In genomic region chr9:114156658-114157421, GRCh38 we compare ENCODE assay signal across 8 cellular contexts. TPM values are rescaled to one million over a fixed set of nuclear protein-coding genes. Genes with fewer than 3 reads are reported as not detected.
DNase-seq lines count a peak whose midpoint lies in the region; ATAC-seq, FAIRE-seq and TF ChIP-seq lines count a peak whose summit lies in the region.

No MANE protein-coding gene starts in this region.

- H3K79me2 ChIP-seq in HepG2 (ENCODE audit: insufficient read depth, low read length): peaks cover 70% of the 10 kb centered on the region

- H3K4me1 Mint-ChIP-seq in T-helper 2 cell treated with Interferon-gamma antibody and Interleukin-4, amounts not matched to agents 5 μg/mL and 100 μg/mL, for 36 hours (ENCODE audit: low read depth): peaks cover 7% of the 10 kb centered on the region

- TF ChIP-seq EP300 in HepG2 (IDR thresholded peaks at IDR 0.05; ENCODE audit: low read depth in 2 of 2, low read length in 2 of 2) (no peak), HepG2 (CRISPR knock-in tag; IDR thresholded peaks at IDR 0.05; ENCODE audit: borderline replicate concordance) (no peak)

- ATAC-seq in HepG2: peak; percentile 48

- no peaks in the 10 kb centered on the region for H3K9me3 ChIP-seq in HepG2 (ENCODE audit: low read length)

- H3K4me3 ChIP-seq in HepG2 (replicated peaks in 1 of 3; ENCODE audit: insufficient read depth in 1 of 3, low read depth in 2 of 3, low read length in 3 of 3): peak overlapping the region; percentile 78 to 100 (median 94)

- POLR2A ChIA-PET in HepG2 (lab: Yijun Ruan, JAX): interaction anchor here (1.0 to 13.2 kb wide), 6 partner anchors 17 to 75 kb away, joined by 3 to 252 read pairs (median 8); partner anchors contain the start of gene KIF12

- H3K9ac ChIP-seq in HepG2 (ENCODE audit: insufficient read depth, low read depth, low read length): peak overlapping the region; percentile 79

- peaks cover 0 to 4% of the 10 kb centered on the region in 2 experiments; a peak in 1 of 5 replicates for H3K27me3 ChIP-seq in HepG2 (ENCODE audit: control insufficient read depth in 1 of 2, insufficient read depth in 2 of 2, low read length in 2 of 2)

- in situ Hi-C loops in HepG2 (cut with HindIII; ENCODE audit: extremely low pct_ligation_motif_present, low pct_unique_long_range_greater_than_20kb): loop anchor here (5.0 kb wide), 1 partner anchor 135 kb away; no protein-coding TSS in a partner anchor

- TF ChIP-seq RAD21 in HepG2 (CRISPR knock-in tag; IDR thresholded peaks at IDR 0.05): peak; percentile 31; the same call in 1 of the 2 replicates

- H3K27me3 Mint-ChIP-seq in T-helper 2 cell treated with Interferon-gamma antibody and Interleukin-4, amounts not matched to agents 5 μg/mL and 100 μg/mL, for 36 hours (ENCODE audit: low read depth): peaks cover 46% of the 10 kb centered on the region

- H3K4me2 ChIP-seq in HepG2 (ENCODE audit: low read depth, low read length): peak overlapping the region; percentile 94

- H3K4me3 Mint-ChIP-seq in T-helper 2 cell treated with Interferon-gamma antibody and Interleukin-4, amounts not matched to agents 5 μg/mL and 100 μg/mL, for 36 hours: peak overlapping the region; percentile 87

- TF ChIP-seq POLR2A in H54 (IDR thresholded peaks at IDR 0.05; ENCODE audit: low read depth, low read length): no peak; the same call in 1 of the 2 replicates
- TF ChIP-seq POLR2A in HepG2 (IDR thresholded peaks at IDR 0.05; ENCODE audit: insufficient read depth in 1 of 2, low read depth in 2 of 2, low read length in 2 of 2): no peak

- H3K27ac Mint-ChIP-seq in T-helper 2 cell treated with Interferon-gamma antibody and Interleukin-4, amounts not matched to agents 5 μg/mL and 100 μg/mL, for 36 hours: peak overlapping the region; percentile 3

- BruUV-seq in HepG2 (replicated peaks; lab: Mats Ljungman, UMichigan): no TSS peak

- H4K20me1 ChIP-seq in HepG2 (ENCODE audit: insufficient read depth, low read length): peaks cover 46% of the 10 kb centered on the region

- WGBS in HepG2 (ENCODE audit: low lambda C conversion rate): 47% methylated on average over 20 of the region's 31 CpGs

- no peaks in the 10 kb centered on the region for H3K9me3 Mint-ChIP-seq in T-helper 2 cell treated with Interferon-gamma antibody and Interleukin-4, amounts not matched to agents 5 μg/mL and 100 μg/mL, for 36 hours

- FAIRE-seq in H54 (lab: Jason Lieb, UNC) (peak; percentile 11), HepG2 (lab: Jason Lieb, UNC) (no peak)

- H3K36me3 Mint-ChIP-seq in T-helper 2 cell treated with Interferon-gamma antibody and Interleukin-4, amounts not matched to agents 5 μg/mL and 100 μg/mL, for 36 hours (ENCODE audit: low read depth): no peaks in the 10 kb centered on the region

- H2AFZ ChIP-seq in HepG2 (ENCODE audit: low read length): no peak overlapping the region

- CTCF ChIA-PET in HepG2 (lab: Yijun Ruan, JAX; ENCODE audit: low intra/inter-chr PET ratio, low total read pairs): interaction anchor here (1.3 to 4.2 kb wide), 2 partner anchors 49 kb away, joined by 3 to 63 read pairs; no protein-coding TSS in a partner anchor

- H3K27ac ChIP-seq in HepG2 (ENCODE audit: extremely low read length, insufficient read depth, low read length): peak overlapping the region; percentile 59

- peak; percentile 53 for TF ChIP-seq CTCF in HepG2 (CRISPR knock-in tag; IDR thresholded peaks at IDR 0.05)

- H3K4me1 ChIP-seq in HepG2 (ENCODE audit: insufficient read depth, low read length): peaks cover 71% of the 10 kb centered on the region

- DNase-seq in H54 (ENCODE audit: insufficient read length, low spot score) (peak; percentile 81), dedifferentiated amniotic fluid mesenchymal stem cell (ENCODE audit: extremely low spot score) (peak; percentile 80), HepG2 (ENCODE audit: low spot score) (no peak), OCI-M2 (lab: John Stamatoyannopoulos, UW; ENCODE audit: unreplicated experiment) (no peak), pons (ENCODE audit: low spot score) (no peak), LoVo (ENCODE audit: low spot score) (no peak)
- peak; percentile 10 for DNase-seq in T-helper 2 cell treated with Interferon-gamma antibody and Interleukin-4, amounts not matched to agents 5 μg/mL and 100 μg/mL, for 36 hours (ENCODE audit: low spot score)
- peak; percentile 22 for DNase-seq in stimulated activated CD8-positive, alpha-beta memory T cell treated with anti-CD3 and anti-CD28 coated beads, Interleukin-12 subunit alpha, Interleukin-12 subunit beta, amount 100 ng/mL, for 4 hours (ENCODE audit: low read depth)

- H3K36me3 ChIP-seq in HepG2 (replicated peaks in 1 of 2; ENCODE audit: control insufficient read depth in 1 of 2, insufficient read depth in 2 of 2, low read length in 2 of 2): peaks cover 10 to 30% of the 10 kb centered on the region in 2 experiments; a peak in 4 of 5 replicates

- intact Hi-C loops in HepG2 (cut with micrococcal nuclease; ENCODE audit: unreplicated experiment): loop anchor here (5.0 kb wide), 3 partner anchors 35 to 135 kb away; no protein-coding TSS in a partner anchor

TF ChIP-seq in HepG2, 621 proteins besides CTCF, POLR2A, EP300 and RAD21 (continues in another document):
- TF ChIP-seq IRF1 (CRISPR knock-in tag; IDR thresholded peaks at IDR 0.05; ENCODE audit: low read depth) (no peak), MYNN (CRISPR knock-in tag; IDR thresholded peaks at IDR 0.05; ENCODE audit: low read depth) (no peak), MED1 (CRISPR knock-in tag; IDR thresholded peaks at IDR 0.05) (0 out of 2 replicates have a peak, but pooled peaks have one; percentile 19)

RNA-seq across cellular contexts. Expression of gene COL27A1, which starts 1.5 kb away (rescaled TPM):
- total RNA-seq in HepG2 (2016; rRNA removed; fragmentation: Illumina TruSeq; extraction: Trizol): 13.1 and 71.3 TPM in 2 replicates
- 24.4 and 27.4 TPM in 2 replicates for total RNA-seq in HepG2 (2016; cell fraction: cytosol; rRNA removed; fragmentation: Illumina TruSeq; extraction: Trizol; ENCODE audit: low read depth)
- 11.3 and 76.4 TPM in 2 replicates for total RNA-seq in HepG2 (2016; cell fraction: insoluble cytoplasmic fraction; rRNA removed; fragmentation: Illumina TruSeq; extraction: Trizol)
- 17.0 and 18.6 TPM in 2 replicates for total RNA-seq in HepG2 (2016; cell fraction: membrane; rRNA removed; fragmentation: Illumina TruSeq; extraction: Trizol)
- 127 and 145 TPM in 2 replicates for total RNA-seq in HepG2 (2016; cell fraction: nucleus; rRNA removed; fragmentation: Illumina TruSeq; extraction: Trizol)
- 89.1 and 105 TPM in 2 replicates for polyA plus RNA-seq in HepG2 (2011; rRNA removed)
- 8.5 and 16.4 TPM in 2 replicates for polyA plus RNA-seq in HepG2 (2011; cell fraction: cytosol; rRNA removed)
- 1,276 and 1,843 TPM in 2 replicates for polyA plus RNA-seq in HepG2 (2011; cell fraction: nucleus; rRNA removed)
- polyA plus RNA-seq in HepG2 (2012): 63.8 and 83.6 TPM in 2 replicates
- 2.0 and 2.7 TPM in 2 replicates for polyA plus RNA-seq in HepG2 (2016; cell fraction: cytosol; fragmentation: Illumina TruSeq; extraction: Trizol; ENCODE audit: low read depth)
- 13.5 and 15.6 TPM in 2 replicates for polyA plus RNA-seq in HepG2 (2016; cell fraction: insoluble cytoplasmic fraction; fragmentation: Illumina TruSeq; extraction: Trizol; ENCODE audit: low read depth)
- 4.3 and 4.5 TPM in 2 replicates for polyA plus RNA-seq in HepG2 (2016; cell fraction: membrane; fragmentation: Illumina TruSeq; extraction: Trizol; ENCODE audit: low read depth)
- polyA plus RNA-seq in HepG2 (2016; cell fraction: nucleus; fragmentation: Illumina TruSeq; extraction: Trizol; ENCODE audit: insufficient read depth, low read depth): 665 and 720 TPM in 2 replicates
- 11.6 and 59.4 TPM in 2 replicates for polyA minus RNA-seq in HepG2 (2011; rRNA and poly(A)+ RNA removed; ENCODE audit: low replicate concordance)
- polyA minus RNA-seq in HepG2 (2011; cell fraction: cytosol; rRNA and poly(A)+ RNA removed): 5.5 and 10.9 TPM in 2 replicates
- polyA minus RNA-seq in HepG2 (2011; cell fraction: nucleus; rRNA and poly(A)+ RNA removed): 155 and 169 TPM in 2 replicates

RNA-seq across cellular contexts. Expression of gene KIF12, which starts 57.7 kb away (rescaled TPM):
- 0.81 and 1.8 TPM in 2 replicates for total RNA-seq in HepG2 (2016; rRNA removed; fragmentation: Illumina TruSeq; extraction: Trizol)
- 0.61 and 1.1 TPM in 2 replicates for total RNA-seq in HepG2 (2016; cell fraction: cytosol; rRNA removed; fragmentation: Illumina TruSeq; extraction: Trizol; ENCODE audit: low read depth)
- 0.94 and 1.8 TPM in 2 replicates for total RNA-seq in HepG2 (2016; cell fraction: insoluble cytoplasmic fraction; rRNA removed; fragmentation: Illumina TruSeq; extraction: Trizol)
- total RNA-seq in HepG2 (2016; cell fraction: membrane; rRNA removed; fragmentation: Illumina TruSeq; extraction: Trizol): 0.19 and 0.38 TPM in 2 replicates
- 2.7 and 3.5 TPM in 2 replicates for total RNA-seq in HepG2 (2016; cell fraction: nucleus; rRNA removed; fragmentation: Illumina TruSeq; extraction: Trizol)
- polyA plus RNA-seq in HepG2 (2011; rRNA removed): 12.5 and 14.8 TPM in 2 replicates
- 1.6 and 3.1 TPM in 2 replicates for polyA plus RNA-seq in HepG2 (2011; cell fraction: cytosol; rRNA removed)
- polyA plus RNA-seq in HepG2 (2011; cell fraction: nucleus; rRNA removed): 155 and 222 TPM in 2 replicates
- 6.2 and 7.2 TPM in 2 replicates for polyA plus RNA-seq in HepG2 (2012)
- polyA plus RNA-seq in HepG2 (2016; cell fraction: cytosol; fragmentation: Illumina TruSeq; extraction: Trizol; ENCODE audit: low read depth): 0.14 and 0.26 TPM in 2 replicates
- polyA plus RNA-seq in HepG2 (2016; cell fraction: insoluble cytoplasmic fraction; fragmentation: Illumina TruSeq; extraction: Trizol; ENCODE audit: low read depth): 0.92 and 0.93 TPM in 2 replicates
- 0.17 TPM in 1 of 2 replicates, not detected in the other for polyA plus RNA-seq in HepG2 (2016; cell fraction: membrane; fragmentation: Illumina TruSeq; extraction: Trizol; ENCODE audit: low read depth)
- polyA plus RNA-seq in HepG2 (2016; cell fraction: nucleus; fragmentation: Illumina TruSeq; extraction: Trizol; ENCODE audit: insufficient read depth, low read depth): 8.0 and 11.0 TPM in 2 replicates
- 6.7 TPM in 1 of 2 replicates, not detected in the other for polyA minus RNA-seq in HepG2 (2011; rRNA and poly(A)+ RNA removed; ENCODE audit: low replicate concordance)
- 1.1 and 1.3 TPM in 2 replicates for polyA minus RNA-seq in HepG2 (2011; cell fraction: cytosol; rRNA and poly(A)+ RNA removed)
- polyA minus RNA-seq in HepG2 (2011; cell fraction: nucleus; rRNA and poly(A)+ RNA removed): 11.6 and 13.7 TPM in 2 replicates

Comparison
In these comparisons a context has a peak if more than half of its experiments do, and no peak if none do; other contexts are left out.
1. DNase-seq: peak in H54 (single experiment), T-helper 2 cell treated with Interferon-gamma antibody and Interleukin-4, amounts not matched to agents 5 μg/mL and 100 μg/mL, for 36 hours (single experiment), dedifferentiated amniotic fluid mesenchymal stem cell (single experiment) and stimulated activated CD8-positive, alpha-beta memory T cell treated with anti-CD3 and anti-CD28 coated beads, Interleukin-12 subunit alpha, Interleukin-12 subunit beta, amount 100 ng/mL, for 4 hours (single experiment); none in HepG2 (single experiment), OCI-M2 (single experiment), pons (single experiment) and LoVo (single experiment).